In genomic region chr12:110234197-110235154, GRCh38 we compare ENCODE assay signal across 14 cellular contexts. TPM values are rescaled to one million over a fixed set of nuclear protein-coding genes. Genes with fewer than 3 reads are reported as not detected.
DNase-seq lines count a peak whose midpoint lies in the region; FAIRE-seq and TF ChIP-seq lines count a peak whose summit lies in the region.
"Had no signal": no experiment of that assay in that cellular context is flagged by ENCODE, and none has a peak within 500 bp of the region (broad histone marks: within the 10 kb centered on the region; RNA-seq: fewer than 3 reads in every experiment).

No MANE protein-coding gene starts in this region.

- no peak for TF ChIP-seq CTCF in Peyer's patch (IDR thresholded peaks at IDR 0.05)
- no peak for TF ChIP-seq CTCF in sigmoid colon (IDR thresholded peaks at IDR 0.05)
- TF ChIP-seq CTCF in GM20000 (IDR thresholded peaks at IDR 0.05; ENCODE audit: extremely low read depth, missing control alignments): no peak
- no peak for TF ChIP-seq CTCF in foreskin fibroblast (IDR thresholded peaks at IDR 0.05; ENCODE audit: low read depth, low read length)

- H3K27me3 ChIP-seq in Peyer's patch (no peaks in the 10 kb centered on the region), sigmoid colon (no peaks in the 10 kb centered on the region)

- H3K4me3 ChIP-seq in Peyer's patch (no peak overlapping the region), sigmoid colon (no peak overlapping the region), foreskin fibroblast (ENCODE audit: low read depth in 1 of 2, low read length in 2 of 2) (no peak overlapping the region)
- H3K4me3 ChIP-seq: GM23338 had no signal

- H3K27ac ChIP-seq in Peyer's patch (peak overlapping the region in 3 of 4 donors; percentile 33 to 79 (median 71)), sigmoid colon (peak overlapping the region in 3 of 4 donors; percentile 22 to 25 (median 24))

- peak; percentile 79 for FAIRE-seq in frontal cortex (lab: Jason Lieb, UNC)
- FAIRE-seq: D721Med had no signal

- H3K36me3 ChIP-seq in Peyer's patch (no peaks in the 10 kb centered on the region), sigmoid colon (no peaks in the 10 kb centered on the region)

- H3K9me3 ChIP-seq in Peyer's patch (no peaks in the 10 kb centered on the region), sigmoid colon (no peaks in the 10 kb centered on the region)

- DNase-seq in GF-D8 (lab: John Stamatoyannopoulos, UW) (peak; percentile 49), Peyer's patch (no peak), frontal cortex (ENCODE audit: low spot score in 2 of 2) (no peak), sigmoid colon (no peak), hippocampal formation (lab: John Stamatoyannopoulos, UW) (no peak), GM20000 (ENCODE audit: low spot score) (no peak), foreskin fibroblast (no peak), NCI-H1930 (lab: John Stamatoyannopoulos, UW) (no peak)
- DNase-seq: activated CD4-positive, alpha-beta T cell treated with anti-CD3 and anti-CD28 coated beads for 4 hours; activated naive CD4-positive, alpha-beta T cell treated with Interleukin-2 at 50 U/mL for 16 hours; mammary epithelial cell; NCI-H146 had no signal

- 20 to 36% methylated on average over 6 of the region's 6 CpGs for WGBS in sigmoid colon, 2 donors

- no peak for TF ChIP-seq EP300 in sigmoid colon (IDR thresholded peaks at IDR 0.05)

- H3K4me1 ChIP-seq in Peyer's patch (peaks cover 0 to 12% (median 2%) of the 10 kb centered on the region in 4 donors), sigmoid colon (peaks cover 0 to 4% (median 0%) of the 10 kb centered on the region in 4 donors)

- TF ChIP-seq POLR2A in Peyer's patch (IDR thresholded peaks at IDR 0.05) (no peak), sigmoid colon (IDR thresholded peaks at IDR 0.05) (no peak)

- intact Hi-C loops in sigmoid colon (cut with DNase I): no loop called here

RNA-seq across cellular contexts. Expression of gene ATP2A2, which starts 46.6 kb away (rescaled TPM):
- 100 to 1,000 TPM; 102 to 239 (median 208) TPM for total RNA-seq in Peyer's patch
- 149 TPM for total RNA-seq in frontal cortex
- 100 to 1,000 TPM in 2 of 4 donors, 10 to 100 TPM in 2; 79.5 to 121 (median 93.7) TPM for total RNA-seq in sigmoid colon
- polyA plus RNA-seq in sigmoid colon: 100 to 1,000 TPM in 1 of 3 donors, 10 to 100 TPM in 2; 16.6 to 115 (median 16.8) TPM
